In genomic region chr22:34804588-34804987, GRCh38 we compare ENCODE assay signal across 16 cellular contexts.
A peak's percentile ranks its signal among the peaks of the same experiment; 100 is the strongest.
DNase-seq lines count a peak whose midpoint lies in the region; FAIRE-seq and TF ChIP-seq lines count a peak whose summit lies in the region.
"Had no signal": no experiment of that assay in that cellular context is flagged by ENCODE, and none has a peak within 500 bp of the region (broad histone marks: within the 10 kb centered on the region; RNA-seq: fewer than 3 reads in every experiment).

No MANE protein-coding gene starts in this region.

- H3K4me1 ChIP-seq in astrocyte (ENCODE audit: insufficient read depth, low read length), result peaks cover 6% of the 10 kb centered on the region
- H3K4me1 ChIP-seq in trophoblast cell (ENCODE audit: control insufficient read depth in 1 of 2, insufficient read depth in 2 of 2, low read length in 2 of 2), result peaks cover 8 to 11% of the 10 kb centered on the region in 2 experiments
- H3K4me1 ChIP-seq: adrenal gland, foreskin keratinocyte, lower lobe of right lung had no signal

- WGBS in trophoblast cell (ENCODE audit: extremely low coverage, insufficient coverage, insufficient read length), result no CpG with 5 or more reads among the region's 2 CpGs

- H3K4ac ChIP-seq in trophoblast cell (ENCODE audit: low read depth, low read length), result no peak overlapping the region

- H3K36me3 Mint-ChIP-seq in astrocyte (ENCODE audit: low read depth, unreplicated experiment), result no peaks in the 10 kb centered on the region
- H3K36me3 Mint-ChIP-seq: activated CD4-positive, alpha-beta memory T cell treated with anti-CD3 and anti-CD28 coated beads for 36 hours; naive thymus-derived CD4-positive, alpha-beta T cell had no signal

- DNase-seq in NCI-H1092 (lab: John Stamatoyannopoulos, UW), result peak; percentile 31
- no peak for DNase-seq in NCI-H1092 treated with DMSO at 0.1 percent for 48 hours (lab: John Stamatoyannopoulos, UW)
- DNase-seq in NAMALWA (ENCODE audit: low spot score), result peak; percentile 16
- no peak for DNase-seq in astrocyte (ENCODE audit: low read depth)
- no peak for DNase-seq in trophoblast cell
- DNase-seq in MV-4-11 (lab: John Stamatoyannopoulos, UW), result no peak
- DNase-seq in HUDEP-2 (lab: John Stamatoyannopoulos, UW; ENCODE audit: unreplicated experiment in 76 of 76), result no peak
- no peak for DNase-seq in NCI-H1436 (lab: John Stamatoyannopoulos, UW)
- DNase-seq: activated CD4-positive, alpha-beta memory T cell treated with anti-CD3 and anti-CD28 coated beads for 36 hours; adrenal gland; foreskin keratinocyte; HFFc6; KG1; lower lobe of right lung; naive thymus-derived CD4-positive, alpha-beta T cell; right cardiac atrium had no signal

- H3K79me2 ChIP-seq in astrocyte (ENCODE audit: insufficient read depth, low read length) (no peaks in the 10 kb centered on the region), trophoblast cell (ENCODE audit: control insufficient read depth, insufficient read depth, low read length, poor library complexity) (no peaks in the 10 kb centered on the region)

- no peak overlapping the region for H2BK120ac ChIP-seq in trophoblast cell (ENCODE audit: insufficient read depth, low read length, poor library complexity)

- H3K23ac ChIP-seq in trophoblast cell (ENCODE audit: low read length), result no peak overlapping the region

- peak overlapping the region; percentile 46 for H3K18ac ChIP-seq in trophoblast cell (ENCODE audit: low read length)

- no peaks in the 10 kb centered on the region for H3K27me3 Mint-ChIP-seq in astrocyte (ENCODE audit: low read depth, unreplicated experiment)

- H2AK5ac ChIP-seq in trophoblast cell (ENCODE audit: low read length), result no peak overlapping the region

- no peak for TF ChIP-seq CTCF in astrocyte (IDR thresholded peaks at IDR 0.05; ENCODE audit: insufficient read depth, low read depth, low read length)

- H3K27ac ChIP-seq in astrocyte (ENCODE audit: low read depth, low read length) (no peak overlapping the region), trophoblast cell (ENCODE audit: low read depth, low read length) (no peak overlapping the region)
- H3K27ac ChIP-seq: adrenal gland, foreskin keratinocyte, lower lobe of right lung had no signal

- H3K9ac ChIP-seq in astrocyte (ENCODE audit: low read length) (no peak overlapping the region), trophoblast cell (ENCODE audit: low read length) (no peak overlapping the region)

- no peak for FAIRE-seq in astrocyte (lab: Jason Lieb, UNC)

- H4K12ac ChIP-seq in trophoblast cell (ENCODE audit: low read depth, low read length), result no peak overlapping the region

- H3K9me3 ChIP-seq in astrocyte (ENCODE audit: insufficient read depth, low read depth, low read length) (peaks cover 3% of the 10 kb centered on the region), trophoblast cell (ENCODE audit: insufficient read depth, low read depth, low read length) (no peaks in the 10 kb centered on the region)
- H3K9me3 ChIP-seq: adrenal gland, lower lobe of right lung had no signal

- peaks cover 31% of the 10 kb centered on the region for H3K4me1 Mint-ChIP-seq in astrocyte (ENCODE audit: low read depth, unreplicated experiment)
- H3K4me1 Mint-ChIP-seq: naive thymus-derived CD4-positive, alpha-beta T cell had no signal

- no peaks in the 10 kb centered on the region for H3K36me3 ChIP-seq in astrocyte (ENCODE audit: insufficient read depth, low read length)
- H3K36me3 ChIP-seq in trophoblast cell (ENCODE audit: control insufficient read depth in 1 of 2, insufficient read depth in 2 of 2, low read length in 2 of 2), result no peaks in the 10 kb centered on the region
- H3K36me3 ChIP-seq: adrenal gland, lower lobe of right lung had no signal

- no peak overlapping the region for H3K4me3 Mint-ChIP-seq in astrocyte (ENCODE audit: unreplicated experiment)
- H3K4me3 Mint-ChIP-seq: activated CD4-positive, alpha-beta memory T cell treated with anti-CD3 and anti-CD28 coated beads for 36 hours; HFFc6; naive thymus-derived CD4-positive, alpha-beta T cell had no signal

- H3K27me3 ChIP-seq in astrocyte (ENCODE audit: insufficient read depth, low read length) (no peaks in the 10 kb centered on the region), trophoblast cell (ENCODE audit: insufficient read depth, low read length) (no peaks in the 10 kb centered on the region)
- H3K27me3 ChIP-seq: adrenal gland, foreskin keratinocyte had no signal

- H3K4me2 ChIP-seq in astrocyte (ENCODE audit: low read length) (no peak overlapping the region), trophoblast cell (ENCODE audit: low read length) (no peak overlapping the region)

- H2BK12ac ChIP-seq in trophoblast cell (ENCODE audit: low read length), result peak overlapping the region; percentile 30

- peaks cover 21% of the 10 kb centered on the region for H3K79me1 ChIP-seq in trophoblast cell (ENCODE audit: low read length)

- no peak overlapping the region for H3K4me3 ChIP-seq in astrocyte (ENCODE audit: insufficient read depth, low read depth, low read length)
- no peak overlapping the region for H3K4me3 ChIP-seq in trophoblast cell (ENCODE audit: low read depth, low read length)
- H3K4me3 ChIP-seq: adrenal gland, lower lobe of right lung had no signal

- no peak overlapping the region for H3K14ac ChIP-seq in trophoblast cell (ENCODE audit: low read length)

- H4K8ac ChIP-seq in trophoblast cell (ENCODE audit: low read depth, low read length), result no peak overlapping the region

- H4K91ac ChIP-seq in trophoblast cell (ENCODE audit: low read depth, low read length), result no peak overlapping the region

- no peaks in the 10 kb centered on the region for H4K20me1 ChIP-seq in astrocyte (ENCODE audit: insufficient read depth, low read length)

- no peak overlapping the region for H2BK5ac ChIP-seq in trophoblast cell (ENCODE audit: low read depth, low read length, poor library complexity)

- H3K27ac Mint-ChIP-seq in astrocyte (ENCODE audit: unreplicated experiment), result peak overlapping the region; percentile 64
- H3K27ac Mint-ChIP-seq: activated CD4-positive, alpha-beta memory T cell treated with anti-CD3 and anti-CD28 coated beads for 36 hours; HFFc6; naive thymus-derived CD4-positive, alpha-beta T cell had no signal

- peaks cover 7% of the 10 kb centered on the region for H3K9me3 Mint-ChIP-seq in astrocyte (ENCODE audit: unreplicated experiment)
- H3K9me3 Mint-ChIP-seq: activated CD4-positive, alpha-beta memory T cell treated with anti-CD3 and anti-CD28 coated beads for 36 hours had no signal

- H2AFZ ChIP-seq in astrocyte (ENCODE audit: low read depth, low read length) (no peak overlapping the region), trophoblast cell (ENCODE audit: insufficient read depth, low read length, poor library complexity) (no peak overlapping the region)

Comparison
In these comparisons a context has a peak if more than half of its experiments do, and no peak if none do; other contexts are left out.
1. DNase-seq: peak in NCI-H1092 (single experiment) and NAMALWA (single experiment); none in NCI-H1092 treated with DMSO at 0.1 percent for 48 hours (single experiment), astrocyte (single experiment), trophoblast cell (0 of 2), MV-4-11 (single experiment), HUDEP-2 (0 of 76) and NCI-H1436 (single experiment).